1 cellular context compared by ENCODE assay signal in genomic region chr22:36411589-36412258, GRCh38.
TF ChIP-seq lines count a peak whose summit lies in the region.

No MANE protein-coding gene starts in this region.

TF ChIP-seq in HepG2, 621 proteins besides CTCF, POLR2A, EP300 and RAD21 (continued from another document and continues in another):
- TF ChIP-seq HNF1A (IDR thresholded peaks at IDR 0.05; ENCODE audit: low read depth) (no peak), HNF1A (CRISPR knock-in tag; IDR thresholded peaks at IDR 0.05; ENCODE audit: borderline replicate concordance) (0 out of 2 replicates have a peak, but pooled peaks have one; percentile 36), KDM4B (CRISPR knock-in tag; IDR thresholded peaks at IDR 0.05) (0 out of 2 replicates have a peak, but pooled peaks have one; percentile 19), AHR (CRISPR knock-in tag; IDR thresholded peaks at IDR 0.05) (no peak), ZFP36L1 (CRISPR knock-in tag; IDR thresholded peaks at IDR 0.05) (peak; percentile 49; the same call in 1 of the 2 replicates), TBL1XR1 (IDR thresholded peaks at IDR 0.05; ENCODE audit: borderline replicate concordance, low read length, partially characterized antibody) (peak; percentile 45), ZNF674 (CRISPR knock-in tag; IDR thresholded peaks at IDR 0.05; ENCODE audit: low read depth) (no peak), BCL3 (CRISPR knock-in tag; IDR thresholded peaks at IDR 0.05) (peak; percentile 35; the same call in 1 of the 2 replicates), ZFY (CRISPR knock-in tag; IDR thresholded peaks at IDR 0.05) (0 out of 2 replicates have a peak, but pooled peaks have one; percentile 14), ZNF598 (CRISPR knock-in tag; IDR thresholded peaks at IDR 0.05; ENCODE audit: borderline replicate concordance) (no peak), PLRG1 (conservative IDR thresholded peaks at IDR 0.05) (no peak), ZNF639 (CRISPR knock-in tag; conservative IDR thresholded peaks at IDR 0.05) (no peak), PITX1 (CRISPR knock-in tag; IDR thresholded peaks at IDR 0.05) (peak; percentile 53), IKZF5 (CRISPR knock-in tag; IDR thresholded peaks at IDR 0.05) (peak; percentile 61; the same call in 1 of the 2 replicates), IRX3 (CRISPR knock-in tag; IDR thresholded peaks at IDR 0.05; ENCODE audit: borderline replicate concordance, low read depth) (no peak), ZBTB7A (CRISPR knock-in tag; IDR thresholded peaks at IDR 0.05) (peak; percentile 22; the same call in 1 of the 2 replicates), CERS6 (CRISPR knock-in tag; IDR thresholded peaks at IDR 0.05) (no peak), FOXO1 (CRISPR knock-in tag; IDR thresholded peaks at IDR 0.05) (peak; percentile 58; the same call in 1 of the 2 replicates), TFE3 (CRISPR knock-in tag; IDR thresholded peaks at IDR 0.05) (peak; percentile 63; the same call in 1 of the 2 replicates), NR2F1 (CRISPR knock-in tag; IDR thresholded peaks at IDR 0.05) (peak; percentile 35 to 69; a peak in 3 of 4 replicates), ZNF121 (CRISPR knock-in tag; IDR thresholded peaks at IDR 0.05) (peak; percentile 77), FOXA3 (CRISPR knock-in tag; IDR thresholded peaks at IDR 0.05) (peak; percentile 68), ZNF615 (CRISPR knock-in tag; IDR thresholded peaks at IDR 0.05; ENCODE audit: borderline replicate concordance) (no peak), SP140L (CRISPR knock-in tag; IDR thresholded peaks at IDR 0.05; ENCODE audit: borderline replicate concordance) (no peak), SALL1 (CRISPR knock-in tag; IDR thresholded peaks at IDR 0.05) (peak; percentile 71), DMTF1 (CRISPR knock-in tag; IDR thresholded peaks at IDR 0.05) (no peak), NCOA2 (CRISPR knock-in tag; IDR thresholded peaks at IDR 0.05) (peak; percentile 57; the same call in 1 of the 2 replicates), CREM (IDR thresholded peaks at IDR 0.05) (0 out of 2 replicates have a peak, but pooled peaks have one; percentile 33), CREM (CRISPR knock-in tag; IDR thresholded peaks at IDR 0.05) (no peak), BORCS8-MEF2B (CRISPR knock-in tag; IDR thresholded peaks at IDR 0.05) (no peak), TEAD3 (CRISPR knock-in tag; optimal IDR thresholded peaks at IDR 0.05; ENCODE audit: borderline replicate concordance) (peak; percentile 22), ZNF737 (CRISPR knock-in tag; IDR thresholded peaks at IDR 0.05; ENCODE audit: borderline replicate concordance) (no peak), SRY (CRISPR knock-in tag; IDR thresholded peaks at IDR 0.05) (no peak), FOSL2 (CRISPR knock-in tag; IDR thresholded peaks at IDR 0.05) (peak; percentile 62; the same call in 1 of the 2 replicates), ZSCAN5A (CRISPR knock-in tag; IDR thresholded peaks at IDR 0.05; ENCODE audit: borderline replicate concordance) (no peak), CBX2 (IDR thresholded peaks at IDR 0.05; ENCODE audit: low read depth, low read length) (no peak), CBX2 (CRISPR knock-in tag; IDR thresholded peaks at IDR 0.05; ENCODE audit: low read depth) (no peak), MTERF4 (CRISPR knock-in tag; IDR thresholded peaks at IDR 0.05) (no peak), TBX2 (CRISPR knock-in tag; IDR thresholded peaks at IDR 0.05; ENCODE audit: borderline replicate concordance) (peak; percentile 72; the same call in 1 of the 2 replicates), MXI1 (IDR thresholded peaks at IDR 0.05; ENCODE audit: borderline replicate concordance, low read depth, low read length) (peak; percentile 76; the same call in 1 of the 3 replicates), ATF5 (CRISPR knock-in tag; IDR thresholded peaks at IDR 0.05; ENCODE audit: low read depth) (0 out of 2 replicates have a peak, but pooled peaks have one; percentile 2), KLF16 (CRISPR knock-in tag; IDR thresholded peaks at IDR 0.05) (no peak), ZNF18 (CRISPR knock-in tag; IDR thresholded peaks at IDR 0.05; ENCODE audit: insufficient replicate concordance) (peak; percentile 69)
